Comparison of ENCODE assay signal across 16 cellular contexts in genomic region chr10:63940277-63940972, GRCh38.
DNase-seq lines count a peak whose midpoint lies in the region; ATAC-seq and TF ChIP-seq lines count a peak whose summit lies in the region.
"Had no signal": no experiment of that assay in that cellular context is flagged by ENCODE, and none has a peak within 500 bp of the region (broad histone marks: within the 10 kb centered on the region; RNA-seq: fewer than 3 reads in every experiment).

No MANE protein-coding gene starts in this region.

- no peak overlapping the region for H3K23ac ChIP-seq in H9 (ENCODE audit: insufficient read length, low read depth, low read length)

- H3K27ac Mint-ChIP-seq in H9 (peak overlapping the region; percentile 67 to 83 (median 73); a peak in 3 of 7 replicates), WTC11 (no peak overlapping the region)
- H3K27ac Mint-ChIP-seq: CD4-positive, alpha-beta memory T cell had no signal

- WGBS in H9 (ENCODE audit: extremely low coverage, insufficient read length, low lambda C conversion rate), result no CpG with 5 or more reads among the region's 1 CpG

- H3K4me1 Mint-ChIP-seq in H9 (peaks cover 21 to 24% of the 10 kb centered on the region in 2 experiments), WTC11 (peaks cover 20% of the 10 kb centered on the region)
- H3K4me1 Mint-ChIP-seq: CD4-positive, alpha-beta memory T cell had no signal

- no peaks in the 10 kb centered on the region for H3K23me2 ChIP-seq in H9 (ENCODE audit: insufficient read length, low read depth, low read length, poor library complexity, severe bottlenecking)

- H3K56ac ChIP-seq in H9 (ENCODE audit: insufficient read length, low read depth, low read length), result no peak overlapping the region

- no peaks in the 10 kb centered on the region for H3K9me3 ChIP-seq in H9 (ENCODE audit: control insufficient read depth, low read depth, low read length)
- no peaks in the 10 kb centered on the region for H3K9me3 ChIP-seq in HUES48 (ENCODE audit: control insufficient read depth, insufficient read depth, low read length)
- H3K9me3 ChIP-seq in osteoblast (ENCODE audit: low read depth, low read length), result no peaks in the 10 kb centered on the region
- H3K9me3 ChIP-seq: Caco-2 had no signal

- no peak overlapping the region for H2BK20ac ChIP-seq in H9 (ENCODE audit: low read depth, low read length, poor library complexity, severe bottlenecking)

- H3K9ac ChIP-seq in H9 (ENCODE audit: extremely low read depth, insufficient read length, low read length) (no peak overlapping the region), HUES48 (ENCODE audit: low read depth, low read length) (no peak overlapping the region)
- H3K9ac ChIP-seq: GM23248 had no signal

- DNase-seq in H9 (no peak), WTC11 (ENCODE audit: low spot score) (no peak), osteoblast (ENCODE audit: insufficient read length, low spot score, missing footprints) (peak; percentile 17), foreskin melanocyte (no peak), SHP77 treated with DMSO at 0.1 percent for 48 hours (lab: John Stamatoyannopoulos, UW) (no peak), SW 1271 (lab: John Stamatoyannopoulos, UW) (no peak)
- DNase-seq: C1 segment of cervical spinal cord; Caco-2; CD4-positive, alpha-beta memory T cell; DMS153; EL; GDM1; GM23248 had no signal

- no peaks in the 10 kb centered on the region for H4K20me1 ChIP-seq in H9 (ENCODE audit: control insufficient read depth, insufficient read depth, insufficient read length)
- H4K20me1 ChIP-seq in osteoblast (ENCODE audit: insufficient read depth, low read length), result no peaks in the 10 kb centered on the region

- H2AK5ac ChIP-seq in H9 (ENCODE audit: insufficient read length, low read length), result no peak overlapping the region

- TF ChIP-seq CTCF in H9 (conservative IDR thresholded peaks at IDR 0.05), result no peak
- TF ChIP-seq CTCF in WTC11 (IDR thresholded peaks at IDR 0.05), result no peak
- no peak for TF ChIP-seq CTCF in osteoblast (IDR thresholded peaks at IDR 0.05; ENCODE audit: extremely low read depth, low read depth, low read length)

- H3K9me3 Mint-ChIP-seq in H9 (0 out of 5 replicates have a peak, but pooled peaks cover 0 to 2% of the 10 kb centered on the region in 2 experiments), WTC11 (peaks cover 7% of the 10 kb centered on the region)
- H3K9me3 Mint-ChIP-seq: CD4-positive, alpha-beta memory T cell had no signal

- no peaks in the 10 kb centered on the region for H3K79me1 ChIP-seq in H9 (ENCODE audit: insufficient read depth, low read depth, low read length, poor library complexity, severe bottlenecking)

- H3K79me2 ChIP-seq in H9 (ENCODE audit: insufficient read depth, low read length), result no peaks in the 10 kb centered on the region
- H3K79me2 ChIP-seq in osteoblast (ENCODE audit: insufficient read depth, low read length), result no peaks in the 10 kb centered on the region

- ATAC-seq in WTC11, result peak; percentile 81
- ATAC-seq: GM12878, HCT116 had no signal

- H3K4me2 ChIP-seq in H9 (ENCODE audit: insufficient read depth, insufficient read length, low read length), result no peak overlapping the region
- H3K4me2 ChIP-seq in osteoblast (ENCODE audit: insufficient read depth, low read length), result no peak overlapping the region

- H3K27ac ChIP-seq in H9 (ENCODE audit: insufficient read length, low read depth, low read length) (no peak overlapping the region), HUES48 (ENCODE audit: low read depth, low read length) (peak overlapping the region; percentile 49), osteoblast (ENCODE audit: low read depth, low read length) (no peak overlapping the region)
- H3K27ac ChIP-seq: GM23248 had no signal

- H3K36me3 Mint-ChIP-seq in H9 (ENCODE audit: insufficient read depth in 1 of 3, low read depth in 3 of 3) (no peaks in the 10 kb centered on the region), WTC11 (no peaks in the 10 kb centered on the region)
- H3K36me3 Mint-ChIP-seq: CD4-positive, alpha-beta memory T cell had no signal

- POLR2A ChIA-PET in WTC11 (lab: Charles Lee), result no interaction called here

- H4K8ac ChIP-seq in H9 (replicated peaks; ENCODE audit: insufficient read length, low read depth, low read length), result no peak overlapping the region

- H3K27me3 ChIP-seq in H9 (ENCODE audit: insufficient read depth, low read length) (no peaks in the 10 kb centered on the region), HUES48 (ENCODE audit: control insufficient read depth, insufficient read depth, low read length) (no peaks in the 10 kb centered on the region), osteoblast (ENCODE audit: insufficient read depth, low read length) (no peaks in the 10 kb centered on the region)

- H3T11ph ChIP-seq in H9 (ENCODE audit: low read length), result no peak overlapping the region

- no peak overlapping the region for H3K4me3 ChIP-seq in HUES48 (ENCODE audit: low read depth, low read length)
- H3K4me3 ChIP-seq in osteoblast (ENCODE audit: insufficient read depth, low read length), result no peak overlapping the region
- H3K4me3 ChIP-seq: GM12878, GM23248 had no signal

- H3K4me1 ChIP-seq in H9 (ENCODE audit: insufficient read depth, low read length) (no peaks in the 10 kb centered on the region), HUES48 (ENCODE audit: control insufficient read depth, insufficient read depth, low read length) (peaks cover 16% of the 10 kb centered on the region), osteoblast (ENCODE audit: insufficient read depth, low read length) (no peaks in the 10 kb centered on the region)
- H3K4me1 ChIP-seq: Caco-2 had no signal

- H4K91ac ChIP-seq in H9 (ENCODE audit: insufficient read length, low read depth, low read length), result no peak overlapping the region

- H3K4me3 Mint-ChIP-seq in H9, result no peak overlapping the region
- H3K4me3 Mint-ChIP-seq in WTC11, result no peak overlapping the region
- H3K4me3 Mint-ChIP-seq: CD4-positive, alpha-beta memory T cell had no signal

- H4K5ac ChIP-seq in H9 (ENCODE audit: insufficient read length, low read depth, low read length), result no peak overlapping the region

- H2BK15ac ChIP-seq in H9 (ENCODE audit: low read depth, low read length), result no peak overlapping the region

- H3K27me3 Mint-ChIP-seq in H9 (ENCODE audit: low read depth), result no peaks in the 10 kb centered on the region
- H3K27me3 Mint-ChIP-seq in WTC11 (ENCODE audit: low read depth), result no peaks in the 10 kb centered on the region

- no peak overlapping the region for H2BK12ac ChIP-seq in H9 (ENCODE audit: insufficient read length, low read depth, low read length)

- CTCF ChIA-PET in WTC11 (lab: Charles Lee), result interaction anchor here (1.7 to 3.1 kb wide), 2 partner anchors 37 to 74 kb away, joined by 5 to 15 read pairs; no protein-coding TSS in a partner anchor

- no peak overlapping the region for H3K4ac ChIP-seq in H9 (ENCODE audit: low read depth, low read length)

- H2AFZ ChIP-seq in H9 (ENCODE audit: low read length), result no peak overlapping the region
- H2AFZ ChIP-seq in osteoblast (ENCODE audit: low read length), result no peak overlapping the region
- H2AFZ ChIP-seq: GM23248 had no signal

- H2BK120ac ChIP-seq in H9 (ENCODE audit: low read depth, low read length, poor library complexity, severe bottlenecking), result no peak overlapping the region

- no peak overlapping the region for H3K18ac ChIP-seq in H9 (ENCODE audit: insufficient read length, low read depth, low read length)

- H2BK5ac ChIP-seq in H9 (ENCODE audit: insufficient read length, low read length), result no peak overlapping the region

- no peak overlapping the region for H3K14ac ChIP-seq in H9 (ENCODE audit: insufficient read depth, low read length)

- H3K36me3 ChIP-seq in HUES48 (ENCODE audit: control insufficient read depth, insufficient read depth, low read length) (no peaks in the 10 kb centered on the region), osteoblast (ENCODE audit: insufficient read depth, low read length) (no peaks in the 10 kb centered on the region)

TF ChIP-seq in WTC11, 78 proteins besides CTCF, POLR2A, EP300 and RAD21 (continues in another document):
- TF ChIP-seq ZNF423 (CRISPR knock-in tag; IDR thresholded peaks at IDR 0.05) (no peak), CREB1 (CRISPR knock-in tag; IDR thresholded peaks at IDR 0.05) (no peak), E2F5 (CRISPR knock-in tag; IDR thresholded peaks at IDR 0.05) (no peak), CBFB (CRISPR knock-in tag; IDR thresholded peaks at IDR 0.05; ENCODE audit: low read depth) (no peak), GTF2I (CRISPR knock-in tag; conservative IDR thresholded peaks at IDR 0.05) (no peak), TP53 (CRISPR knock-in tag; IDR thresholded peaks at IDR 0.05) (no peak)
- TF ChIP-seq, protein P1, sequence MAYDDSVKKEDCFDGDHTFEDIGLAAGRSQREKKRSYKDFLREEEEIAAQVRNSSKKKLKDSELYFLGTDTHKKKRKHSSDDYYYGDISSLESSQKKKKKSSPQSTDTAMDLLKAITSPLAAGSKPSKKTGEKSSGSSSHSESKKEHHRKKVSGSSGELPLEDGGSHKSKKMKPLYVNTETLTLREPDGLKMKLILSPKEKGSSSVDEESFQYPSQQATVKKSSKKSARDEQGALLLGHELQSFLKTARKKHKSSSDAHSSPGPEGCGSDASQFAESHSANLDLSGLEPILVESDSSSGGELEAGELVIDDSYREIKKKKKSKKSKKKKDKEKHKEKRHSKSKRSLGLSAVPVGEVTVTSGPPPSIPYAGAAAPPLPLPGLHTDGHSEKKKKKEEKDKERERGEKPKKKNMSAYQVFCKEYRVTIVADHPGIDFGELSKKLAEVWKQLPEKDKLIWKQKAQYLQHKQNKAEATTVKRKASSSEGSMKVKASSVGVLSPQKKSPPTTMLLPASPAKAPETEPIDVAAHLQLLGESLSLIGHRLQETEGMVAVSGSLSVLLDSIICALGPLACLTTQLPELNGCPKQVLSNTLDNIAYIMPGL (CRISPR knock-in tag; IDR thresholded peaks at IDR 0.05), result no peak
